ENCODE assay signal across 8 cellular contexts in the genomic region with DNA sequence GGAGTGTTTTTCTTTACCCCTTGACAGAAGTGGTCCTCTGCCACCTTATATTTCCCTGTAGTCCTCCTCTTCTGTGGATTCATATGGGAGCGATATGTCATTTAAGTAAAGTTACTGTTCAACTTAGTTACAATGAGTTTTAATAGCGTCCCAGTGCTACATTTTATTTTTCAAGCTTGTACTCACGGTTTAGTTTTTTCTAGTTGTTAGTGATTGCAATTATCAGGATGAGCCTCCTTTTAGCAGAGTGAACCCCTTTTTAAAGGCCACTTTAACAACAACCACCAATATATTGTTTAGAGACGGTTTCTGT. TPM values are rescaled to one million over a fixed set of nuclear protein-coding genes. Genes with fewer than 3 reads are reported as not detected.
DNase-seq lines count a peak whose midpoint lies in the region; ATAC-seq, FAIRE-seq and TF ChIP-seq lines count a peak whose summit lies in the region.

No MANE protein-coding gene starts in this region.

- peak overlapping the region; percentile 92 to 94 for H3K4me3 ChIP-seq in ascending aorta
- H3K4me3 ChIP-seq in HepG2 (replicated peaks in 1 of 3; ENCODE audit: insufficient read depth in 1 of 3, low read depth in 2 of 3, low read length in 3 of 3) = peak overlapping the region; percentile 79 to 100 (median 93)
- peak overlapping the region; percentile 100 for H3K4me3 ChIP-seq in testis

- no peak for TF ChIP-seq CTCF in ascending aorta (IDR thresholded peaks at IDR 0.05)
- TF ChIP-seq CTCF in HepG2 (CRISPR knock-in tag; IDR thresholded peaks at IDR 0.05) = no peak
- no peak for TF ChIP-seq CTCF in testis (IDR thresholded peaks at IDR 0.05)

- FAIRE-seq in HepG2 (lab: Jason Lieb, UNC) = no peak

- H3K27ac Mint-ChIP-seq in T-helper 2 cell treated with Interferon-gamma antibody and Interleukin-4, amounts not matched to agents 5 μg/mL and 100 μg/mL, for 36 hours = peak overlapping the region; percentile 100

- H3K27me3 ChIP-seq in ascending aorta (no peaks in the 10 kb centered on the region), HepG2 (ENCODE audit: control insufficient read depth in 1 of 2, insufficient read depth in 2 of 2, low read length in 2 of 2) (no peaks in the 10 kb centered on the region; a peak in 1 of 5 replicates), testis (no peaks in the 10 kb centered on the region)

- no peaks in the 10 kb centered on the region for H3K9me3 Mint-ChIP-seq in T-helper 2 cell treated with Interferon-gamma antibody and Interleukin-4, amounts not matched to agents 5 μg/mL and 100 μg/mL, for 36 hours

- peaks cover 49% of the 10 kb centered on the region for H3K36me3 Mint-ChIP-seq in T-helper 2 cell treated with Interferon-gamma antibody and Interleukin-4, amounts not matched to agents 5 μg/mL and 100 μg/mL, for 36 hours (ENCODE audit: low read depth)

- intact Hi-C loops in ascending aorta (cut with DNase I) = loop anchor here (10.0 kb wide), 1 partner anchor 434 kb away; no protein-coding TSS in a partner anchor
- intact Hi-C loops in HepG2 (cut with micrococcal nuclease; ENCODE audit: unreplicated experiment) = loop anchor here (5.0 kb wide), 1 partner anchor 151 kb away; no protein-coding TSS in a partner anchor
- intact Hi-C loops in testis (cut with DNase I; ENCODE audit: low total_unique reads) = loop anchor here (5.0 kb wide), 1 partner anchor 86 kb away; the partner anchor contains the start of gene RAB30

- H3K4me3 Mint-ChIP-seq in T-helper 2 cell treated with Interferon-gamma antibody and Interleukin-4, amounts not matched to agents 5 μg/mL and 100 μg/mL, for 36 hours = peak overlapping the region; percentile 100

- peak overlapping the region; percentile 83 for H3K4me2 ChIP-seq in HepG2 (ENCODE audit: low read depth, low read length)

- H3K4me1 ChIP-seq in ascending aorta (peaks cover 8 to 17% of the 10 kb centered on the region in 2 donors), HepG2 (ENCODE audit: insufficient read depth, low read length) (peaks cover 44% of the 10 kb centered on the region), testis (peaks cover 18% of the 10 kb centered on the region)

- DNase-seq in T-helper 2 cell treated with Interferon-gamma antibody and Interleukin-4, amounts not matched to agents 5 μg/mL and 100 μg/mL, for 36 hours (ENCODE audit: low spot score) = no peak
- no peak for DNase-seq in T-helper 2 cell
- no peak for DNase-seq in ascending aorta (ENCODE audit: low spot score in 2 of 2)
- no peak for DNase-seq in HepG2 (ENCODE audit: low spot score)
- no peak for DNase-seq in testis
- DNase-seq in hippocampal formation (lab: John Stamatoyannopoulos, UW) = no peak
- DNase-seq in DMS53 treated with DMSO at 0.1 percent for 48 hours (lab: John Stamatoyannopoulos, UW; ENCODE audit: unreplicated experiment) = no peak

- in situ Hi-C loops in HepG2 (cut with HindIII; ENCODE audit: extremely low pct_ligation_motif_present, low pct_unique_long_range_greater_than_20kb) = loop anchor here (5.0 kb wide), 1 partner anchor 71 kb away; no protein-coding TSS in a partner anchor

- TF ChIP-seq EP300 in HepG2 (IDR thresholded peaks at IDR 0.05; ENCODE audit: low read depth in 2 of 2, low read length in 2 of 2) = no peak
- TF ChIP-seq EP300 in HepG2 (CRISPR knock-in tag; IDR thresholded peaks at IDR 0.05; ENCODE audit: borderline replicate concordance) = no peak

- POLR2A ChIA-PET in HepG2 (lab: Yijun Ruan, JAX) = interaction anchor here (1.4 to 2.1 kb wide), 2 partner anchors 35 to 66 kb away, joined by 3 to 12 read pairs; partner anchors contain the start of gene ANKRD42

- H3K9ac ChIP-seq in HepG2 (ENCODE audit: insufficient read depth, low read depth, low read length) = peak overlapping the region; percentile 96

- H3K79me2 ChIP-seq in HepG2 (ENCODE audit: insufficient read depth, low read length) = peaks cover 60% of the 10 kb centered on the region

- H4K20me1 ChIP-seq in HepG2 (ENCODE audit: insufficient read depth, low read length) = peaks cover 33% of the 10 kb centered on the region

- H2AFZ ChIP-seq in HepG2 (ENCODE audit: low read length) = no peak overlapping the region

- 0% methylated on average over 4 of the region's 4 CpGs for WGBS in HepG2 (ENCODE audit: low lambda C conversion rate)
- 0 to 1% methylated on average over 4 of the region's 4 CpGs for WGBS in testis, 2 donors

- CTCF ChIA-PET in HepG2 (lab: Yijun Ruan, JAX; ENCODE audit: low intra/inter-chr PET ratio, low total read pairs) = no interaction called here

- H3K36me3 ChIP-seq in ascending aorta = no peaks in the 10 kb centered on the region
- H3K36me3 ChIP-seq in HepG2 (replicated peaks in 1 of 2; ENCODE audit: control insufficient read depth in 1 of 2, insufficient read depth in 2 of 2, low read length in 2 of 2) = no peaks in the 10 kb centered on the region; a peak in 2 of 5 replicates
- H3K36me3 ChIP-seq in testis (ENCODE audit: low read depth, missing control alignments) = no peaks in the 10 kb centered on the region

- H3K27ac ChIP-seq in ascending aorta (peak overlapping the region; percentile 99 to 100), HepG2 (ENCODE audit: extremely low read length, insufficient read depth, low read length) (peak overlapping the region; percentile 94), testis (peak overlapping the region; percentile 100)

- TF ChIP-seq RAD21 in HepG2 (CRISPR knock-in tag; IDR thresholded peaks at IDR 0.05) = no peak

- no peaks in the 10 kb centered on the region for H3K27me3 Mint-ChIP-seq in T-helper 2 cell treated with Interferon-gamma antibody and Interleukin-4, amounts not matched to agents 5 μg/mL and 100 μg/mL, for 36 hours (ENCODE audit: low read depth)

- TF ChIP-seq POLR2A in HepG2 (IDR thresholded peaks at IDR 0.05; ENCODE audit: insufficient read depth in 1 of 2, low read depth in 2 of 2, low read length in 2 of 2) = no peak
- no peak for TF ChIP-seq POLR2A in testis (IDR thresholded peaks at IDR 0.05)

- ATAC-seq in HepG2 (no peak), HG03095 (IDR thresholded peaks at IDR 0.05; ENCODE audit: unreplicated experiment) (no peak)

- H3K9me3 ChIP-seq in ascending aorta (no peaks in the 10 kb centered on the region), HepG2 (ENCODE audit: low read length) (no peaks in the 10 kb centered on the region), testis (no peaks in the 10 kb centered on the region)

- peaks cover 38% of the 10 kb centered on the region for H3K4me1 Mint-ChIP-seq in T-helper 2 cell treated with Interferon-gamma antibody and Interleukin-4, amounts not matched to agents 5 μg/mL and 100 μg/mL, for 36 hours (ENCODE audit: low read depth)

- no TSS peak for BruUV-seq in HepG2 (replicated peaks; lab: Mats Ljungman, UMichigan)

RNA-seq across cellular contexts. Expression of gene PCF11, which starts 1.5 kb away (rescaled TPM):
- total RNA-seq in ascending aorta (19.2 TPM), HepG2 (2016; rRNA removed; fragmentation: Illumina TruSeq; extraction: Trizol) (43.1 and 47.7 TPM in 2 replicates), testis (10 to 100 TPM; 80.5 to 100.0 TPM)
- total RNA-seq in HepG2 (2016; cell fraction: cytosol; rRNA removed; fragmentation: Illumina TruSeq; extraction: Trizol; ENCODE audit: low read depth) = 3.9 and 5.6 TPM in 2 replicates
- total RNA-seq in HepG2 (2016; cell fraction: insoluble cytoplasmic fraction; rRNA removed; fragmentation: Illumina TruSeq; extraction: Trizol) = 41.6 and 49.1 TPM in 2 replicates
- total RNA-seq in HepG2 (2016; cell fraction: membrane; rRNA removed; fragmentation: Illumina TruSeq; extraction: Trizol) = 14.1 and 19.4 TPM in 2 replicates
- total RNA-seq in HepG2 (2016; cell fraction: nucleus; rRNA removed; fragmentation: Illumina TruSeq; extraction: Trizol) = 95.0 and 105 TPM in 2 replicates
- polyA plus RNA-seq in HepG2 (2011; rRNA removed) (37.3 and 40.3 TPM in 2 replicates), testis (ENCODE audit: insufficient read depth, low read depth, low replicate concordance) (36.1 TPM)
- 18.8 and 21.4 TPM in 2 replicates for polyA plus RNA-seq in HepG2 (2011; cell fraction: cytosol; rRNA removed)
- polyA plus RNA-seq in HepG2 (2011; cell fraction: nucleus; rRNA removed) = 99.2 and 102 TPM in 2 replicates
- 29.5 and 35.9 TPM in 2 replicates for polyA plus RNA-seq in HepG2 (2012)
- polyA plus RNA-seq in HepG2 (2016; cell fraction: cytosol; fragmentation: Illumina TruSeq; extraction: Trizol; ENCODE audit: low read depth) = 2.8 and 2.9 TPM in 2 replicates
- polyA plus RNA-seq in HepG2 (2016; cell fraction: insoluble cytoplasmic fraction; fragmentation: Illumina TruSeq; extraction: Trizol; ENCODE audit: low read depth) = 27.5 and 31.2 TPM in 2 replicates
- polyA plus RNA-seq in HepG2 (2016; cell fraction: membrane; fragmentation: Illumina TruSeq; extraction: Trizol; ENCODE audit: low read depth) = 7.3 and 8.2 TPM in 2 replicates
- 101 and 108 TPM in 2 replicates for polyA plus RNA-seq in HepG2 (2016; cell fraction: nucleus; fragmentation: Illumina TruSeq; extraction: Trizol; ENCODE audit: insufficient read depth, low read depth)
- 31.9 and 52.6 TPM in 2 replicates for polyA minus RNA-seq in HepG2 (2011; rRNA and poly(A)+ RNA removed; ENCODE audit: low replicate concordance)
- 16.3 and 17.7 TPM in 2 replicates for polyA minus RNA-seq in HepG2 (2011; cell fraction: cytosol; rRNA and poly(A)+ RNA removed)
- 150 and 158 TPM in 2 replicates for polyA minus RNA-seq in HepG2 (2011; cell fraction: nucleus; rRNA and poly(A)+ RNA removed)

RNA-seq across cellular contexts. Expression of gene ANKRD42, which starts 35.1 kb away (rescaled TPM):
- total RNA-seq in ascending aorta (25.1 TPM), HepG2 (2016; rRNA removed; fragmentation: Illumina TruSeq; extraction: Trizol) (3.7 and 3.8 TPM in 2 replicates), testis (10 to 100 TPM; 49.8 to 66.1 TPM)
- total RNA-seq in HepG2 (2016; cell fraction: cytosol; rRNA removed; fragmentation: Illumina TruSeq; extraction: Trizol; ENCODE audit: low read depth) = 1.2 and 2.2 TPM in 2 replicates
- 2.7 and 3.8 TPM in 2 replicates for total RNA-seq in HepG2 (2016; cell fraction: insoluble cytoplasmic fraction; rRNA removed; fragmentation: Illumina TruSeq; extraction: Trizol)
- total RNA-seq in HepG2 (2016; cell fraction: membrane; rRNA removed; fragmentation: Illumina TruSeq; extraction: Trizol) = 2.2 and 2.5 TPM in 2 replicates
- total RNA-seq in HepG2 (2016; cell fraction: nucleus; rRNA removed; fragmentation: Illumina TruSeq; extraction: Trizol) = 2.9 and 3.5 TPM in 2 replicates
- polyA plus RNA-seq in HepG2 (2011; rRNA removed) (2.2 and 2.4 TPM in 2 replicates), testis (ENCODE audit: insufficient read depth, low read depth, low replicate concordance) (79.7 TPM)
- 1.1 and 1.6 TPM in 2 replicates for polyA plus RNA-seq in HepG2 (2011; cell fraction: cytosol; rRNA removed)
- 1.2 and 1.9 TPM in 2 replicates for polyA plus RNA-seq in HepG2 (2011; cell fraction: nucleus; rRNA removed)
- polyA plus RNA-seq in HepG2 (2012) = 1.7 and 1.8 TPM in 2 replicates
- 0.21 and 0.26 TPM in 2 replicates for polyA plus RNA-seq in HepG2 (2016; cell fraction: cytosol; fragmentation: Illumina TruSeq; extraction: Trizol; ENCODE audit: low read depth)
- 3.8 and 4.2 TPM in 2 replicates for polyA plus RNA-seq in HepG2 (2016; cell fraction: insoluble cytoplasmic fraction; fragmentation: Illumina TruSeq; extraction: Trizol; ENCODE audit: low read depth)
- polyA plus RNA-seq in HepG2 (2016; cell fraction: membrane; fragmentation: Illumina TruSeq; extraction: Trizol; ENCODE audit: low read depth) = 0.85 TPM in 2 replicates
- polyA plus RNA-seq in HepG2 (2016; cell fraction: nucleus; fragmentation: Illumina TruSeq; extraction: Trizol; ENCODE audit: insufficient read depth, low read depth) = 4.0 and 4.6 TPM in 2 replicates
- polyA minus RNA-seq in HepG2 (2011; rRNA and poly(A)+ RNA removed; ENCODE audit: low replicate concordance) = 1.6 and 7.6 TPM in 2 replicates
- 1.8 and 3.0 TPM in 2 replicates for polyA minus RNA-seq in HepG2 (2011; cell fraction: cytosol; rRNA and poly(A)+ RNA removed)
- polyA minus RNA-seq in HepG2 (2011; cell fraction: nucleus; rRNA and poly(A)+ RNA removed) = 1.5 TPM in 2 replicates
